Comparison of ENCODE assay signal across 16 cellular contexts in the genomic region with DNA sequence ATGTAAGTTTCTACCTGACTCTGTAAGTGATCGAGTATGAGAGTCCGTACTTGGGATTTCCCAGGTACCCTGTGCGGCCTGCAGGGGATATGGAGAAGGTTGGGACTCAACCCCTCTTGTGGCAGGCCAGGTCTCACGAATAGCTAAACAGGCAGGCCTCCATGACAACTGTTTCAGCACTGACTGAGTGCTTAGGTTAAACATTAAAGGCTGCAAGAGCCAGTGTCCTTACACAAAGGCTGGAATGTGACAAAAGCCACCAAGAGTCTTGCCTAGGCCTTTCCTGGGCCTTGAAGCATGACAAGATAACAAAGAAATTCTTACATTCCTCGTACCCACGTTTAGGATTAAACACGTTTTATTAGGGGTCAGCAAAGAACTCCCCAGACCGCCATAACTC. TPM values are rescaled to one million over a fixed set of nuclear protein-coding genes. Genes with fewer than 3 reads are reported as not detected.
A peak's percentile ranks its signal among the peaks of the same experiment; 100 is the strongest.
DNase-seq lines count a peak whose midpoint lies in the region; ATAC-seq and TF ChIP-seq lines count a peak whose summit lies in the region.
"Had no signal": no experiment of that assay in that cellular context is flagged by ENCODE, and none has a peak within 500 bp of the region (broad histone marks: within the 10 kb centered on the region; RNA-seq: fewer than 3 reads in every experiment).

No MANE protein-coding gene starts in this region.

- peak overlapping the region; percentile 98 for H3K27ac Mint-ChIP-seq in progenitor cell of endocrine pancreas
- H3K27ac Mint-ChIP-seq in stimulated activated memory B cell treated with anti-CD40 and anti-IgM and Interleukin-4, amounts not matched to agents 10 μg/mL and 1 μg/mL and 100 μg/mL, for 72 hours = no peak overlapping the region
- H3K27ac Mint-ChIP-seq: activated B cell treated with CpG ODN at 0.5 μM for 24 hours; activated naive CD4-positive, alpha-beta T cell treated with anti-CD3 and anti-CD28 coated beads, Interleukin-2, amount 50 U/mL, for 72 hours had no signal

- ATAC-seq in stimulated activated memory B cell treated with anti-CD40 and anti-IgM and Interleukin-4, amounts not matched to agents 10 μg/mL and 1 μg/mL and 100 μg/mL, for 72 hours = no peak
- ATAC-seq: PC-3 had no signal

- H3K4me3 Mint-ChIP-seq in progenitor cell of endocrine pancreas (ENCODE audit: low read depth) = peak overlapping the region; percentile 44
- H3K4me3 Mint-ChIP-seq in stimulated activated memory B cell treated with anti-CD40 and anti-IgM and Interleukin-4, amounts not matched to agents 10 μg/mL and 1 μg/mL and 100 μg/mL, for 72 hours = no peak overlapping the region
- H3K4me3 Mint-ChIP-seq: activated B cell treated with CpG ODN at 0.5 μM for 24 hours had no signal

- peak; percentile 38 for TF ChIP-seq CTCF in progenitor cell of endocrine pancreas (IDR thresholded peaks at IDR 0.05; ENCODE audit: unreplicated experiment)

- peak; percentile 30 for DNase-seq in DMS 273 (lab: John Stamatoyannopoulos, UW; ENCODE audit: unreplicated experiment)
- no peak for DNase-seq in DMS 273 treated with DMSO at 0.1 percent for 48 hours (lab: John Stamatoyannopoulos, UW)
- DNase-seq in NCI-H146 (lab: John Stamatoyannopoulos, UW) = peak; percentile 74
- DNase-seq in kidney glomerular epithelial cell (lab: John Stamatoyannopoulos, UW) = peak; percentile 35
- DNase-seq in progenitor cell of endocrine pancreas (ENCODE audit: low spot score, unreplicated experiment) = no peak
- DNase-seq in UCSD-AML1 (lab: John Stamatoyannopoulos, UW; ENCODE audit: unreplicated experiment) = no peak
- no peak for DNase-seq in T-helper 2 cell
- DNase-seq: activated B cell treated with CpG ODN at 0.5 μM for 24 hours; central memory CD4-positive, alpha-beta T cell; foreskin fibroblast; NCI-H1436 treated with DMSO at 0.1 percent for 48 hours; NCI-H510A treated with DMSO at 0.1 percent for 48 hours; PC-3; stimulated activated CD4-positive, alpha-beta T cell treated with anti-CD3 and anti-CD28 coated beads, Interleukin-1b, Interleukin-23, amount 100 ng/mL, for 48 hours had no signal

- H3K4me1 Mint-ChIP-seq in progenitor cell of endocrine pancreas (ENCODE audit: low read depth) = peaks cover 43% of the 10 kb centered on the region
- no peaks in the 10 kb centered on the region for H3K4me1 Mint-ChIP-seq in stimulated activated memory B cell treated with anti-CD40 and anti-IgM and Interleukin-4, amounts not matched to agents 10 μg/mL and 1 μg/mL and 100 μg/mL, for 72 hours
- H3K4me1 Mint-ChIP-seq: activated B cell treated with CpG ODN at 0.5 μM for 24 hours had no signal

- peaks cover 2% of the 10 kb centered on the region for H3K36me3 Mint-ChIP-seq in progenitor cell of endocrine pancreas (ENCODE audit: insufficient read depth)
- H3K36me3 Mint-ChIP-seq in stimulated activated memory B cell treated with anti-CD40 and anti-IgM and Interleukin-4, amounts not matched to agents 10 μg/mL and 1 μg/mL and 100 μg/mL, for 72 hours = no peaks in the 10 kb centered on the region
- H3K36me3 Mint-ChIP-seq: activated naive CD4-positive, alpha-beta T cell treated with anti-CD3 and anti-CD28 coated beads, Interleukin-2, amount 50 U/mL, for 72 hours had no signal

- no peaks in the 10 kb centered on the region for H3K9me3 Mint-ChIP-seq in progenitor cell of endocrine pancreas (ENCODE audit: low read depth)
- no peaks in the 10 kb centered on the region for H3K9me3 Mint-ChIP-seq in stimulated activated memory B cell treated with anti-CD40 and anti-IgM and Interleukin-4, amounts not matched to agents 10 μg/mL and 1 μg/mL and 100 μg/mL, for 72 hours
- H3K9me3 Mint-ChIP-seq: activated B cell treated with CpG ODN at 0.5 μM for 24 hours; activated naive CD4-positive, alpha-beta T cell treated with anti-CD3 and anti-CD28 coated beads, Interleukin-2, amount 50 U/mL, for 72 hours had no signal

- H3K27me3 Mint-ChIP-seq in progenitor cell of endocrine pancreas = no peaks in the 10 kb centered on the region
- no peaks in the 10 kb centered on the region for H3K27me3 Mint-ChIP-seq in stimulated activated memory B cell treated with anti-CD40 and anti-IgM and Interleukin-4, amounts not matched to agents 10 μg/mL and 1 μg/mL and 100 μg/mL, for 72 hours
- H3K27me3 Mint-ChIP-seq: activated B cell treated with CpG ODN at 0.5 μM for 24 hours had no signal

RNA-seq across cellular contexts. Expression of a gene that starts 58.6 kb away (rescaled TPM):
- total RNA-seq in progenitor cell of endocrine pancreas = 5.6 and 6.1 TPM in 2 replicates

Comparison
In these comparisons a context has a peak if more than half of its experiments do, and no peak if none do; other contexts are left out.
1. DNase-seq: peak in DMS 273 (single experiment), NCI-H146 (single experiment) and kidney glomerular epithelial cell (single experiment); none in DMS 273 treated with DMSO at 0.1 percent for 48 hours (single experiment), progenitor cell of endocrine pancreas (single experiment), UCSD-AML1 (single experiment) and T-helper 2 cell (0 of 5).